12 cellular contexts compared by ENCODE assay signal in genomic region chr9:125559194-125559593, GRCh38.
"Had no signal": no experiment of that assay in that cellular context is flagged by ENCODE, and none has a peak within 500 bp of the region (broad histone marks: within the 10 kb centered on the region; RNA-seq: fewer than 3 reads in every experiment).

No MANE protein-coding gene starts in this region.

- H3K9me3 ChIP-seq: esophagus muscularis mucosa, lower lobe of right lung, right lobe of liver, transverse colon had no signal

- H3K36me3 ChIP-seq: transverse colon had no signal

- H3K27ac Mint-ChIP-seq: activated CD8-positive, alpha-beta T cell treated with anti-CD3 and anti-CD28 coated beads for 36 hours; progenitor cell of endocrine pancreas; stimulated activated effector memory CD8-positive, alpha-beta T cell treated with anti-CD3 and anti-CD28 coated beads, Interleukin-12 subunit alpha, Interleukin-12 subunit beta, amount 100 ng/mL, for 72 hours; T-helper 17 cell had no signal

- H3K4me1 ChIP-seq: lower lobe of right lung had no signal

- DNase-seq: lower lobe of right lung had no signal

- H3K4me3 Mint-ChIP-seq: activated CD8-positive, alpha-beta T cell treated with anti-CD3 and anti-CD28 coated beads for 36 hours; activated naive CD4-positive, alpha-beta T cell treated with anti-CD3 and anti-CD28 coated beads, Interleukin-2, amount 50 U/mL, for 24 hours; activated T-cell treated with anti-CD3 and anti-CD28 coated beads, Interleukin-2, amount 50 U/mL, for 4 hours; naive thymus-derived CD4-positive, alpha-beta T cell; stimulated activated effector memory CD8-positive, alpha-beta T cell treated with anti-CD3 and anti-CD28 coated beads, Interleukin-12 subunit alpha, Interleukin-12 subunit beta, amount 100 ng/mL, for 72 hours; T-helper 17 cell had no signal

- H3K27me3 Mint-ChIP-seq: activated CD8-positive, alpha-beta T cell treated with anti-CD3 and anti-CD28 coated beads for 36 hours; activated naive CD4-positive, alpha-beta T cell treated with anti-CD3 and anti-CD28 coated beads, Interleukin-2, amount 50 U/mL, for 24 hours; naive thymus-derived CD4-positive, alpha-beta T cell; progenitor cell of endocrine pancreas; T-helper 17 cell had no signal

- H3K27ac ChIP-seq: coronary artery, esophagus muscularis mucosa, lower lobe of right lung had no signal

- H3K4me3 ChIP-seq: coronary artery, esophagus muscularis mucosa, lower lobe of right lung, right lobe of liver, transverse colon had no signal

- H3K9me3 Mint-ChIP-seq: activated CD8-positive, alpha-beta T cell treated with anti-CD3 and anti-CD28 coated beads for 36 hours; activated naive CD4-positive, alpha-beta T cell treated with anti-CD3 and anti-CD28 coated beads, Interleukin-2, amount 50 U/mL, for 24 hours; activated T-cell treated with anti-CD3 and anti-CD28 coated beads, Interleukin-2, amount 50 U/mL, for 4 hours; naive thymus-derived CD4-positive, alpha-beta T cell; stimulated activated effector memory CD8-positive, alpha-beta T cell treated with anti-CD3 and anti-CD28 coated beads, Interleukin-12 subunit alpha, Interleukin-12 subunit beta, amount 100 ng/mL, for 72 hours had no signal

- H3K27me3 ChIP-seq: esophagus muscularis mucosa, right lobe of liver, transverse colon had no signal
